Comparison of ENCODE assay signal across 1 cellular context in the genomic region with DNA sequence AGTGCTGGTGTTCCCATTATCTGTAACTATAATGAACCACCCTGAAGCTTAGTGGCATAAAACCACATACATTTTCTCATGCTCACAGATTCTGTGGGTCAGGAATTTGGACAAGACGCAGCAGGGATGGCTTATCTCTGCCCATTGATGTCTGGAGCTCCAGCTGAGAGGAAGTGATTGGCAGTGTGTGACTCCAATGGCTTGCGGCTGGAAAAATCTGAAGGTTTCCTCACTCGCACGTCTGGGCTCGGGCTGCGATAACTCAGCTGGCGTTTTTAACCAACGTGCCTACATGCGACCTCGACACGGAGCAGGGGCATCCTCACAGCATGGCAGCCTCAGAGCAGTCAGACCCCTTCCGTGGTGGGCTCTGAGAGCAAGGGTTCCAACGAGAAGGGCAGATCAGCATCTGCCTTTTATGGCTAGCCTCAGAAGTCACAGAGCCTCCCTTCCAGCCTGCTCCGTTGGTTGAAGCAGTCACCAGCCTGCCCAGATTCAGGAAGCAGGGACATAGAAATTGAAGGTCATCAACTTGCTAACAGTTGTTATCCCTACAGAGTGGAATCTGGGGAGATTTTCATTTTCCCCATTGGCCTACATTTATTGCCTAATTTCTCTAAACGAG.
TF ChIP-seq lines count a peak whose summit lies in the region.

No MANE protein-coding gene starts in this region.

TF ChIP-seq in GM23338, 12 proteins besides CTCF, POLR2A, EP300 and RAD21:
- no peak for TF ChIP-seq ZNF462 (CRISPR knock-in tag; IDR thresholded peaks at IDR 0.05)
- TF ChIP-seq JUNB (IDR thresholded peaks at IDR 0.05; ENCODE audit: unreplicated experiment), result no peak
- no peak for TF ChIP-seq ZNF114 (CRISPR knock-in tag; IDR thresholded peaks at IDR 0.05)
- no peak for TF ChIP-seq REST (IDR thresholded peaks at IDR 0.05; ENCODE audit: unreplicated experiment)
- no peak for TF ChIP-seq POLR2AphosphoS5 (IDR thresholded peaks at IDR 0.05; ENCODE audit: low read depth)
- TF ChIP-seq NANOG (IDR thresholded peaks at IDR 0.05; ENCODE audit: borderline replicate concordance), result no peak
- TF ChIP-seq STAT1 (IDR thresholded peaks at IDR 0.05; ENCODE audit: unreplicated experiment), result no peak
- TF ChIP-seq CREB1 (CRISPR knock-in tag; IDR thresholded peaks at IDR 0.05; ENCODE audit: low read depth), result no peak
- TF ChIP-seq EZH2 (IDR thresholded peaks at IDR 0.05; ENCODE audit: low read depth, unreplicated experiment), result no peak
- TF ChIP-seq EZH2phosphoT487 (IDR thresholded peaks at IDR 0.05; ENCODE audit: unreplicated experiment), result no peak
- TF ChIP-seq, protein P1, sequence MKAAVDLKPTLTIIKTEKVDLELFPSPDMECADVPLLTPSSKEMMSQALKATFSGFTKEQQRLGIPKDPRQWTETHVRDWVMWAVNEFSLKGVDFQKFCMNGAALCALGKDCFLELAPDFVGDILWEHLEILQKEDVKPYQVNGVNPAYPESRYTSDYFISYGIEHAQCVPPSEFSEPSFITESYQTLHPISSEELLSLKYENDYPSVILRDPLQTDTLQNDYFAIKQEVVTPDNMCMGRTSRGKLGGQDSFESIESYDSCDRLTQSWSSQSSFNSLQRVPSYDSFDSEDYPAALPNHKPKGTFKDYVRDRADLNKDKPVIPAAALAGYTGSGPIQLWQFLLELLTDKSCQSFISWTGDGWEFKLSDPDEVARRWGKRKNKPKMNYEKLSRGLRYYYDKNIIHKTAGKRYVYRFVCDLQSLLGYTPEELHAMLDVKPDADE (IDR thresholded peaks at IDR 0.05), result no peak
- TF ChIP-seq ZNF331 (CRISPR knock-in tag; IDR thresholded peaks at IDR 0.05; ENCODE audit: low read depth), result no peak
TF ChIP-seq in GM23338: peak in this region for 0.
